ENCODE assay signal across 1 cellular context in the genomic region with DNA sequence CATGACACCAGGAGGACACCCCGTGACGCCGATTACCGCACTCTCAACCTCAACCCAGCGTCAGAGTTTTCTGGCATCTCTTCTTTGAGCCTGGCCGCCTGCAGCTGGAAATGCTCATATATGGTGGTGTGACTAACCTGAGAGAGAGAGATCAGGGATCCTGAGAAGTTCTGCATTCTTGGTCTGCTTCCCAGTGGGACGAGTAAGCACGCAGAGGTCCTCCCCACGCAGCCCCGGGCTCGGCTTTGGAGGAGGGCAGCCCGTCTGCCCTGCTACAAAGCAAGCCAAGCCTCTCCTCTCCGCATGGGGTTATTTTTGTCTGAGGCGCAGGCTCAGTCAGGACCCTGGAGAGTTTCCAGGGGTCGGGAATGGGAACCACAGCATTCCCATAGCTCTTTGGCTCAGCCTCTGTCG.
TF ChIP-seq lines count a peak whose summit lies in the region.

No MANE protein-coding gene starts in this region.

TF ChIP-seq in H1, 55 proteins besides CTCF, POLR2A, EP300 and RAD21 (continued from another document):
- TF ChIP-seq BCL11A (IDR thresholded peaks at IDR 0.05; ENCODE audit: low read depth in 2 of 2, low read length in 2 of 2) = no peak
- no peak for TF ChIP-seq TAF1 (IDR thresholded peaks at IDR 0.05; ENCODE audit: low read depth, low read length)
- peak; percentile 34 to 48; a peak in 1 of 4 replicates for TF ChIP-seq SIN3A (conservative IDR thresholded peaks at IDR 0.05 in 1 of 2, IDR thresholded peaks at IDR 0.05 in 1 of 2; ENCODE audit: low read depth in 1 of 2, low read length in 2 of 2)
